In the genomic region with DNA sequence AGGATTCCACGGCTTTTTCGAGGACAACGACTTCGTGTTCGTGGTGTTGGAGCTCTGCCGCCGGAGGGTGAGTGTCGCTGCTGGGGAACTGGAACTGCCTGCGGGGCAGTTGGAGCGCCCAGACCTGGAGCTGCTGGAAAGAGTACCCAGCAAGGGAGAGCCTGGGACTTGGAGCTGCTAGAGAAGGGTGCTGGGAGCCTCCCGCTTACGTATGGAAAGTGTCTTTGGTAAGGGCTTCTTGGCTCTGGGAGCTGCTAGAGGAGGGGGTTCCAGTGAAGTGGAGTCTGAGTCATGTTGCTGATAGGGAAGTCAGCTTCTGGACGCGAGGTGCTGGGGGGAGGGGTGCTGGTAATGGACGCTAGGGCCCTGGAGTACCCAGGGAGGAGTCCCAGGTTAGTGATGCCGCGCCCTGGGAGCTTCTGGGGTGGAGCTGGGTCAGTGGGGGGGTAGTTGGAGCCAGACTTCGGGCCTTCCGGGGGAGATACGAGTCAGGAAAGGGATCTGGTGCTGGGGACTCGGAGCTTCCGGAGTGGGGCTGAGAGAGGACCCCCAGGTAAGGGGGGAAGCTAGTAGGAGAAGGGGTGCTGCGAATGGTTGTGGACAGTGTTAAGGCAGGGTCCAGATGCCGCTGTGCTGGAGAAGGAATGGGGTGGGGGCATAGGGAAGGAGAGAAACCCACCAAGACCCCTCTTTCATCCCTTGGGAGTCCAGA, we compare ENCODE assay signal across 9 cellular contexts. TPM values are rescaled to one million over a fixed set of nuclear protein-coding genes. Genes with fewer than 3 reads are reported as not detected.
A peak's percentile ranks its signal among the peaks of the same experiment; 100 is the strongest.
DNase-seq lines count a peak whose midpoint lies in the region; ATAC-seq, FAIRE-seq and TF ChIP-seq lines count a peak whose summit lies in the region.
"Had no signal": no experiment of that assay in that cellular context is flagged by ENCODE, and none has a peak within 500 bp of the region (broad histone marks: within the 10 kb centered on the region; RNA-seq: fewer than 3 reads in every experiment).

No MANE protein-coding gene starts in this region.

- H3K4me3 ChIP-seq in OCI-LY3 (ENCODE audit: low read length) (peak overlapping the region; percentile 87), mammary epithelial cell (replicated peaks in 1 of 3; ENCODE audit: insufficient read depth in 1 of 3, low read depth in 2 of 3, low read length in 3 of 3) (peak overlapping the region; percentile 66 to 98 (median 88)), mesendoderm (ENCODE audit: low read length) (peak overlapping the region; percentile 41)

- no peak overlapping the region for H4K8ac ChIP-seq in mesendoderm (ENCODE audit: low read depth, low read length)

- ATAC-seq in GM18861 (IDR thresholded peaks at IDR 0.05; ENCODE audit: unreplicated experiment) = no peak

- dilution Hi-C loops in mammary epithelial cell (cut with HindIII; ENCODE audit: low sequenced_read_pairs) = no loop called here

- FAIRE-seq in H54 (lab: Jason Lieb, UNC) = no peak

- BruUV-seq in mammary epithelial cell (replicated peaks; lab: Mats Ljungman, UMichigan) = no TSS peak

- peak overlapping the region; percentile 91 for H2AK5ac ChIP-seq in mesendoderm (ENCODE audit: low read length)

- no peak overlapping the region for H4K5ac ChIP-seq in mesendoderm (ENCODE audit: low read length)

- H2BK15ac ChIP-seq in mesendoderm (replicated peaks; ENCODE audit: low read depth) = no peak overlapping the region

- no peaks in the 10 kb centered on the region for H3K9me3 ChIP-seq in OCI-LY3 (ENCODE audit: insufficient read depth, low read length)
- H3K9me3 ChIP-seq in mammary epithelial cell (replicated peaks; ENCODE audit: insufficient read depth, low read length) = no peaks in the 10 kb centered on the region

- H3K36me3 ChIP-seq in OCI-LY3 (replicated peaks; ENCODE audit: low read depth, low read length) = peaks cover 52% of the 10 kb centered on the region
- H3K36me3 ChIP-seq in mammary epithelial cell (ENCODE audit: insufficient read depth, low read length) = peaks cover 20% of the 10 kb centered on the region
- peaks cover 16% of the 10 kb centered on the region for H3K36me3 ChIP-seq in mesendoderm (ENCODE audit: control insufficient read depth, insufficient read depth, low read length)

- peaks cover 38% of the 10 kb centered on the region for H4K20me1 ChIP-seq in OCI-LY3 (ENCODE audit: insufficient read depth, low read length)
- H4K20me1 ChIP-seq in mammary epithelial cell (ENCODE audit: insufficient read depth, low read length) = no peaks in the 10 kb centered on the region

- DNase-seq in CMK (ENCODE audit: low read depth) = peak; percentile 68
- DNase-seq in H54 (ENCODE audit: insufficient read length, low spot score) = peak; percentile 43
- DNase-seq in mammary epithelial cell = peak; percentile 37
- DNase-seq in mesendoderm = peak; percentile 78
- DNase-seq in dedifferentiated amniotic fluid mesenchymal stem cell (ENCODE audit: extremely low spot score) = no peak
- no peak for DNase-seq in inferior parietal cortex (ENCODE audit: extremely low spot score)

- peaks cover 31% of the 10 kb centered on the region for H3K79me1 ChIP-seq in mesendoderm (ENCODE audit: low read length)

- WGBS in mammary epithelial cell (ENCODE audit: low coverage, missing lambda C conversion rate) = 9% methylated on average over 16 of the region's 24 CpGs
- WGBS in mesendoderm (ENCODE audit: extremely low coverage, insufficient coverage, low lambda C conversion rate) = no CpG with 5 or more reads among the region's 24 CpGs

- CTCF ChIA-PET in mammary epithelial cell (lab: Charles Lee; ENCODE audit: low non-redundant PET) = interaction anchor here (0.6 kb wide), 1 partner anchor 173 kb away, joined by 3 read pairs; no protein-coding TSS in a partner anchor

- H3K27ac ChIP-seq in OCI-LY3 (ENCODE audit: low read length) = peak overlapping the region; percentile 58
- H3K27ac ChIP-seq in mammary epithelial cell (ENCODE audit: insufficient read depth, low read depth, low read length) = peak overlapping the region; percentile 60
- H3K27ac ChIP-seq in mesendoderm (ENCODE audit: low read depth, low read length) = no peak overlapping the region

- H3K27me3 ChIP-seq in OCI-LY3 (ENCODE audit: low read depth, low read length) (no peaks in the 10 kb centered on the region), mammary epithelial cell (ENCODE audit: insufficient read depth, low read length) (no peaks in the 10 kb centered on the region), mesendoderm (ENCODE audit: insufficient read depth, low read length, poor library complexity) (no peaks in the 10 kb centered on the region)

- intact Hi-C loops in mammary epithelial cell (cut with micrococcal nuclease) = loop anchor here (5.0 kb wide), 1 partner anchor 48 kb away; no protein-coding TSS in a partner anchor

- peak overlapping the region; percentile 70 for H3K23ac ChIP-seq in mesendoderm (ENCODE audit: low read length)

- TF ChIP-seq POLR2A in H54 (IDR thresholded peaks at IDR 0.05; ENCODE audit: low read depth, low read length) = no peak

- no peak overlapping the region for H2AFZ ChIP-seq in OCI-LY3 (ENCODE audit: low read depth, low read length)
- peak overlapping the region; percentile 72 for H2AFZ ChIP-seq in mammary epithelial cell (ENCODE audit: low read depth, low read length)

- H3K18ac ChIP-seq in mesendoderm (ENCODE audit: low read length) = peak overlapping the region; percentile 33

- peaks cover 17% of the 10 kb centered on the region for H3K4me1 ChIP-seq in OCI-LY3 (ENCODE audit: low read length)
- H3K4me1 ChIP-seq in mammary epithelial cell (ENCODE audit: insufficient read depth, low read length) = peaks cover 22% of the 10 kb centered on the region
- peaks cover 2% of the 10 kb centered on the region for H3K4me1 ChIP-seq in mesendoderm (ENCODE audit: control insufficient read depth, low read depth, low read length)

- peak overlapping the region; percentile 93 for H3K4ac ChIP-seq in mesendoderm (ENCODE audit: low read depth, low read length)

- H3K79me2 ChIP-seq in OCI-LY3 (ENCODE audit: low read length) = peaks cover 48% of the 10 kb centered on the region
- H3K79me2 ChIP-seq in mammary epithelial cell (ENCODE audit: insufficient read depth, low read length) = peaks cover 55% of the 10 kb centered on the region
- peaks cover 38% of the 10 kb centered on the region for H3K79me2 ChIP-seq in mesendoderm (ENCODE audit: control insufficient read depth, insufficient read depth, low read length)

- TF ChIP-seq CTCF in OCI-LY3 (IDR thresholded peaks at IDR 0.05; ENCODE audit: low read depth, low read length) = no peak
- no peak for TF ChIP-seq CTCF in mammary epithelial cell (conservative IDR thresholded peaks at IDR 0.05 in 1 of 2, IDR thresholded peaks at IDR 0.05 in 1 of 2; ENCODE audit: extremely low read depth in 1 of 2, insufficient read depth in 1 of 2, low read depth in 1 of 2, low read length in 2 of 2)

- peak overlapping the region; percentile 97 for H3K56ac ChIP-seq in mesendoderm (ENCODE audit: low read length)

- in situ Hi-C loops in mammary epithelial cell (cut with MboI; ENCODE audit: low sequenced_read_pairs in 2 of 2) = no loop called here

- H3K4me2 ChIP-seq in OCI-LY3 (ENCODE audit: low read length) = peak overlapping the region; percentile 96
- peak overlapping the region; percentile 95 for H3K4me2 ChIP-seq in mammary epithelial cell (ENCODE audit: insufficient read depth, low read depth, low read length)
- H3K4me2 ChIP-seq in mesendoderm (ENCODE audit: low read length) = peak overlapping the region; percentile 94

- H3K9ac ChIP-seq in OCI-LY3 (ENCODE audit: low read length) = peak overlapping the region; percentile 88
- peak overlapping the region; percentile 73 for H3K9ac ChIP-seq in mammary epithelial cell (ENCODE audit: insufficient read depth, low read length)
- peak overlapping the region; percentile 96 for H3K9ac ChIP-seq in mesendoderm (ENCODE audit: low read length)

- no peak overlapping the region for H2BK120ac ChIP-seq in mesendoderm (ENCODE audit: low read depth, low read length)

- peak overlapping the region; percentile 58 for H2BK5ac ChIP-seq in mesendoderm (ENCODE audit: low read length)

RNA-seq across cellular contexts. Expression of a gene that starts 0.7 kb away (rescaled TPM):
- 10 to 100 TPM in 1 of 2 donors, 1 to 10 TPM in 1; 2.0 to 57.9 TPM for total RNA-seq in mammary epithelial cell
- 111 TPM for polyA plus RNA-seq in mammary epithelial cell
- 100 TPM for polyA minus RNA-seq in mammary epithelial cell
- 151 TPM for polyA plus RNA-seq in mesendoderm (2013, experiment 1 of 2)
- 151 TPM for polyA plus RNA-seq in mesendoderm (2013, experiment 2 of 2)

RNA-seq across cellular contexts. Expression of a gene that starts 33.6 kb away (rescaled TPM):
- total RNA-seq in mammary epithelial cell = not detected
- 0.06 TPM for polyA plus RNA-seq in mammary epithelial cell
- not detected for polyA minus RNA-seq in mammary epithelial cell
- polyA plus RNA-seq in mesendoderm (2013, experiment 1 of 2) = 0.13 TPM
- 0.11 TPM for polyA plus RNA-seq in mesendoderm (2013, experiment 2 of 2)
- total RNA-seq: activated CD8-positive, alpha-beta memory T cell treated with anti-CD3 and anti-CD28 coated beads for 36 hours had no signal

RNA-seq across cellular contexts. Expression of a gene that starts 38.2 kb away (rescaled TPM):
- 10 to 100 TPM; 67.8 to 72.4 TPM for total RNA-seq in mammary epithelial cell
- polyA plus RNA-seq in mammary epithelial cell = 67.7 TPM
- 90.3 TPM for polyA minus RNA-seq in mammary epithelial cell
- polyA plus RNA-seq in mesendoderm (2013, experiment 1 of 2) = 56.1 TPM
- polyA plus RNA-seq in mesendoderm (2013, experiment 2 of 2) = 52.6 TPM

RNA-seq across cellular contexts. Expression of a gene that starts 38.3 kb away (rescaled TPM):
- 10 to 100 TPM; 17.7 to 23.1 TPM for total RNA-seq in mammary epithelial cell
- 8.6 TPM for polyA plus RNA-seq in mammary epithelial cell
- polyA minus RNA-seq in mammary epithelial cell = 35.3 TPM
- 35.5 TPM for polyA plus RNA-seq in mesendoderm (2013, experiment 1 of 2)
- 34.6 TPM for polyA plus RNA-seq in mesendoderm (2013, experiment 2 of 2)

Comparison
In these comparisons a context has a peak if more than half of its experiments do, and no peak if none do; other contexts are left out.
1. DNase-seq: peak in CMK (single experiment), H54 (single experiment), mammary epithelial cell (single experiment) and mesendoderm (single experiment); none in dedifferentiated amniotic fluid mesenchymal stem cell (single experiment) and inferior parietal cortex (single experiment).
2. Peak in every context shown above with its lines, with median percentiles within 50 percentile points of each other: H3K4me2 ChIP-seq, H3K4me3 ChIP-seq and H3K9ac ChIP-seq.